Comparison of ENCODE assay signal across 24 cellular contexts in genomic region chr14:71004481-71004880, GRCh38.
DNase-seq lines count a peak whose midpoint lies in the region; ATAC-seq and TF ChIP-seq lines count a peak whose summit lies in the region.
"Had no signal": no experiment of that assay in that cellular context is flagged by ENCODE, and none has a peak within 500 bp of the region (broad histone marks: within the 10 kb centered on the region; RNA-seq: fewer than 3 reads in every experiment).

No MANE protein-coding gene starts in this region.

- no peaks in the 10 kb centered on the region for H3K27me3 Mint-ChIP-seq in activated CD8-positive, alpha-beta T cell treated with anti-CD3 and anti-CD28 coated beads for 36 hours
- no peaks in the 10 kb centered on the region for H3K27me3 Mint-ChIP-seq in activated CD8-positive, alpha-beta T cell treated with anti-CD3 and anti-CD28 coated beads, Interleukin-2, amount 10 ng/mL, durations not matched to agents 7 days and 5 days (ENCODE audit: low read depth)
- H3K27me3 Mint-ChIP-seq in CD8-positive, alpha-beta T cell (ENCODE audit: low read depth) = no peaks in the 10 kb centered on the region
- H3K27me3 Mint-ChIP-seq in T-cell = no peaks in the 10 kb centered on the region
- H3K27me3 Mint-ChIP-seq: naive thymus-derived CD4-positive, alpha-beta T cell had no signal

- intact Hi-C loops in activated CD8-positive, alpha-beta T cell treated with anti-CD3 and anti-CD28 coated beads for 36 hours (cut with micrococcal nuclease) = no loop called here
- intact Hi-C loops in CD8-positive, alpha-beta T cell (cut with DNase I, micrococcal nuclease) = no loop called here
- intact Hi-C loops in head of caudate nucleus (cut with DNase I) = no loop called here

- H3K4me3 Mint-ChIP-seq in activated CD8-positive, alpha-beta T cell treated with anti-CD3 and anti-CD28 coated beads for 36 hours = no peak overlapping the region
- no peak overlapping the region for H3K4me3 Mint-ChIP-seq in activated CD8-positive, alpha-beta T cell treated with anti-CD3 and anti-CD28 coated beads, Interleukin-2, amount 10 ng/mL, durations not matched to agents 7 days and 5 days
- H3K4me3 Mint-ChIP-seq in CD8-positive, alpha-beta T cell = no peak overlapping the region
- H3K4me3 Mint-ChIP-seq in T-cell = peak overlapping the region in 1 of 3 donors; percentile 39

- H3K27ac ChIP-seq in CD8-positive, alpha-beta T cell (ENCODE audit: low read depth, low read length) = no peak overlapping the region
- no peak overlapping the region for H3K27ac ChIP-seq in foreskin keratinocyte
- H3K27ac ChIP-seq: A549, adrenal gland, breast epithelium, hepatocyte, left lung had no signal

- H3K4me1 Mint-ChIP-seq in activated CD8-positive, alpha-beta T cell treated with anti-CD3 and anti-CD28 coated beads for 36 hours (ENCODE audit: low read depth) = peaks cover 62% of the 10 kb centered on the region
- peaks cover 22% of the 10 kb centered on the region for H3K4me1 Mint-ChIP-seq in activated CD8-positive, alpha-beta T cell treated with anti-CD3 and anti-CD28 coated beads, Interleukin-2, amount 10 ng/mL, durations not matched to agents 7 days and 5 days (ENCODE audit: low read depth)
- H3K4me1 Mint-ChIP-seq in CD8-positive, alpha-beta T cell (ENCODE audit: low read depth) = peaks cover 68% of the 10 kb centered on the region
- peaks cover 50 to 76% (median 72%) of the 10 kb centered on the region in 3 donors for H3K4me1 Mint-ChIP-seq in T-cell

- H3K9me3 Mint-ChIP-seq in activated CD8-positive, alpha-beta T cell treated with anti-CD3 and anti-CD28 coated beads for 36 hours = no peaks in the 10 kb centered on the region
- H3K9me3 Mint-ChIP-seq in activated CD8-positive, alpha-beta T cell treated with anti-CD3 and anti-CD28 coated beads, Interleukin-2, amount 10 ng/mL, durations not matched to agents 7 days and 5 days (ENCODE audit: insufficient read depth) = no peaks in the 10 kb centered on the region
- H3K9me3 Mint-ChIP-seq in CD8-positive, alpha-beta T cell = no peaks in the 10 kb centered on the region
- H3K9me3 Mint-ChIP-seq in T-cell = no peaks in the 10 kb centered on the region

- H3K27ac Mint-ChIP-seq in activated CD8-positive, alpha-beta T cell treated with anti-CD3 and anti-CD28 coated beads for 36 hours = peak overlapping the region; percentile 60
- no peak overlapping the region for H3K27ac Mint-ChIP-seq in activated CD8-positive, alpha-beta T cell treated with anti-CD3 and anti-CD28 coated beads, Interleukin-2, amount 10 ng/mL, durations not matched to agents 7 days and 5 days
- peak overlapping the region; percentile 12 for H3K27ac Mint-ChIP-seq in CD8-positive, alpha-beta T cell
- peak overlapping the region; percentile 1 to 48 for H3K27ac Mint-ChIP-seq in T-cell

- no peak for TF ChIP-seq CTCF in activated CD8-positive, alpha-beta T cell treated with anti-CD3 and anti-CD28 coated beads for 36 hours (IDR thresholded peaks at IDR 0.05)
- no peak for TF ChIP-seq CTCF in CD8-positive, alpha-beta T cell (IDR thresholded peaks at IDR 0.05)
- TF ChIP-seq CTCF in foreskin keratinocyte (conservative IDR thresholded peaks at IDR 0.05) = no peak

- peak; percentile 45 for ATAC-seq in activated CD8-positive, alpha-beta T cell treated with anti-CD3 and anti-CD28 coated beads for 36 hours
- ATAC-seq in activated CD8-positive, alpha-beta T cell treated with anti-CD3 and anti-CD28 coated beads, Interleukin-2, amount 10 ng/mL, durations not matched to agents 7 days and 5 days = no peak
- no peak for ATAC-seq in CD8-positive, alpha-beta T cell
- ATAC-seq in T-cell (replicated peaks in 1 of 4) (no peak), foreskin keratinocyte (peak; percentile 11), HG02852 (IDR thresholded peaks at IDR 0.05; ENCODE audit: unreplicated experiment) (no peak), HG02678 (IDR thresholded peaks at IDR 0.05; ENCODE audit: unreplicated experiment) (no peak)
- ATAC-seq: A549; esophagus mucosa; K562; left lung; naive thymus-derived CD4-positive, alpha-beta T cell had no signal

- H3K36me3 ChIP-seq in CD8-positive, alpha-beta T cell (ENCODE audit: insufficient read depth, low read length) = no peaks in the 10 kb centered on the region
- H3K36me3 ChIP-seq: adrenal gland, breast epithelium had no signal

- no peaks in the 10 kb centered on the region for H3K9me3 ChIP-seq in CD8-positive, alpha-beta T cell (ENCODE audit: low read length)
- H3K9me3 ChIP-seq: A549, adrenal gland, BE2C, breast epithelium, left lung had no signal

- H3K27me3 ChIP-seq in CD8-positive, alpha-beta T cell (ENCODE audit: insufficient read depth, low read length) = no peaks in the 10 kb centered on the region
- no peaks in the 10 kb centered on the region for H3K27me3 ChIP-seq in foreskin keratinocyte
- H3K27me3 ChIP-seq: adrenal gland, BE2C, breast epithelium, hepatocyte, left lung had no signal

- peaks cover 47% of the 10 kb centered on the region for H3K4me1 ChIP-seq in CD8-positive, alpha-beta T cell (ENCODE audit: insufficient read depth, low read length)
- H3K4me1 ChIP-seq in foreskin keratinocyte = peaks cover 37% of the 10 kb centered on the region
- H3K4me1 ChIP-seq: A549, breast epithelium had no signal

- H3K36me3 Mint-ChIP-seq in activated CD8-positive, alpha-beta T cell treated with anti-CD3 and anti-CD28 coated beads for 36 hours (ENCODE audit: low read depth) = peaks cover 32% of the 10 kb centered on the region
- peaks cover 38% of the 10 kb centered on the region for H3K36me3 Mint-ChIP-seq in activated CD8-positive, alpha-beta T cell treated with anti-CD3 and anti-CD28 coated beads, Interleukin-2, amount 10 ng/mL, durations not matched to agents 7 days and 5 days (ENCODE audit: low read depth)
- peaks cover 45% of the 10 kb centered on the region for H3K36me3 Mint-ChIP-seq in CD8-positive, alpha-beta T cell
- peaks cover 39% of the 10 kb centered on the region for H3K36me3 Mint-ChIP-seq in T-cell

- H3K4me3 ChIP-seq in CD8-positive, alpha-beta T cell (ENCODE audit: low read depth, low read length) = no peak overlapping the region
- H3K4me3 ChIP-seq: A549, adrenal gland, breast epithelium, hepatocyte, K562, left lung, smooth muscle cell had no signal

- no peak for DNase-seq in activated CD8-positive, alpha-beta T cell treated with anti-CD3 and anti-CD28 coated beads for 36 hours
- no peak for DNase-seq in activated CD8-positive, alpha-beta T cell treated with anti-CD3 and anti-CD28 coated beads, Interleukin-2, amount 10 ng/mL, durations not matched to agents 7 days and 5 days
- DNase-seq in CD8-positive, alpha-beta T cell = no peak
- DNase-seq in T-cell (no peak), foreskin keratinocyte (peak in 1 of 2 donors; percentile 3), head of caudate nucleus (no peak)
- DNase-seq: activated effector memory CD4-positive, alpha-beta T cell treated with anti-CD3 and anti-CD28 coated beads, Interleukin-2, amount 50 U/mL, for 16 hours; adrenal gland; BE2C; Calu3; effector memory CD4-positive, alpha-beta T cell; H7; naive thymus-derived CD4-positive, alpha-beta T cell; NCI-H146; stimulated activated CD4-positive, alpha-beta T cell treated with anti-CD3 and anti-CD28 coated beads, Interleukin-2, amount 100 ng/mL, for 24 hours had no signal

- CTCF ChIA-PET in activated CD8-positive, alpha-beta T cell treated with anti-CD3 and anti-CD28 coated beads for 36 hours (lab: Charles Lee) = interaction anchor here (1.0 kb wide), 1 partner anchor 8 kb away, joined by 3 read pairs; no protein-coding TSS in a partner anchor
- CTCF ChIA-PET in activated CD8-positive, alpha-beta T cell treated with anti-CD3 and anti-CD28 coated beads, Interleukin-2, amount 10 ng/mL, durations not matched to agents 7 days and 5 days (lab: Charles Lee) = no interaction called here
- CTCF ChIA-PET in CD8-positive, alpha-beta T cell (lab: Charles Lee) = no interaction called here
- CTCF ChIA-PET in T-cell (lab: Charles Lee) = no interaction called here

- POLR2A ChIA-PET in activated CD8-positive, alpha-beta T cell treated with anti-CD3 and anti-CD28 coated beads for 36 hours (lab: Charles Lee) = no interaction called here
- POLR2A ChIA-PET in activated CD8-positive, alpha-beta T cell treated with anti-CD3 and anti-CD28 coated beads, Interleukin-2, amount 10 ng/mL, durations not matched to agents 7 days and 5 days (lab: Charles Lee) = no interaction called here
- POLR2A ChIA-PET in CD8-positive, alpha-beta T cell (lab: Charles Lee) = no interaction called here
- POLR2A ChIA-PET in T-cell (lab: Charles Lee) = no interaction called here

Comparison
In these comparisons a context has a peak if more than half of its experiments do, and no peak if none do; other contexts are left out.
1. ATAC-seq: peak in activated CD8-positive, alpha-beta T cell treated with anti-CD3 and anti-CD28 coated beads for 36 hours (single experiment) and foreskin keratinocyte (single experiment); none in activated CD8-positive, alpha-beta T cell treated with anti-CD3 and anti-CD28 coated beads, Interleukin-2, amount 10 ng/mL, durations not matched to agents 7 days and 5 days (single experiment), CD8-positive, alpha-beta T cell (single experiment), T-cell (0 of 4), HG02852 (single experiment) and HG02678 (single experiment).